Comparison of ENCODE assay signal across 8 cellular contexts in genomic region chr1:12600880-12601633, GRCh38. TPM values are rescaled to one million over a fixed set of nuclear protein-coding genes. Genes with fewer than 3 reads are reported as not detected.
DNase-seq lines count a peak whose midpoint lies in the region; TF ChIP-seq lines count a peak whose summit lies in the region.

No MANE protein-coding gene starts in this region.

- H3K4me3 ChIP-seq in foreskin fibroblast (ENCODE audit: low read depth in 1 of 2, low read length in 2 of 2), result no peak overlapping the region

- no TSS peak for BruUV-seq in Calu3 (replicated peaks; lab: Mats Ljungman, UMichigan)

- no peak overlapping the region for H3K4me3 Mint-ChIP-seq in Calu3 (ENCODE audit: low read depth, unreplicated experiment)

- peaks cover 62% of the 10 kb centered on the region for H3K4me1 Mint-ChIP-seq in Calu3 (ENCODE audit: low read depth, unreplicated experiment)

- peaks cover 93% of the 10 kb centered on the region for H3K36me3 Mint-ChIP-seq in Calu3 (ENCODE audit: insufficient read depth, unreplicated experiment)

- DNase-seq in Calu3 (peak; percentile 52), Kasumi-1 (lab: John Stamatoyannopoulos, UW) (peak; percentile 25 to 68), activated T-cell treated with anti-CD3 and anti-CD28 coated beads for 48 hours (ENCODE audit: low read depth) (peak; percentile 37), foreskin fibroblast (peak in 1 of 2 donors; percentile 42), NCI-H1417 treated with DMSO at 0.1 percent for 48 hours (lab: John Stamatoyannopoulos, UW) (no peak), NCI-H446 treated with DMSO at 0.1 percent for 48 hours (lab: John Stamatoyannopoulos, UW) (no peak), NCI-H2227 (lab: John Stamatoyannopoulos, UW; ENCODE audit: unreplicated experiment) (no peak)
- peak; percentile 28 to 30 for DNase-seq in stimulated activated CD4-positive, alpha-beta T cell treated with anti-CD3 and anti-CD28 coated beads, Interleukin-15, amount 100 ng/mL, for 1 hour (ENCODE audit: low read depth in 1 of 2, low spot score in 1 of 2)

- no peaks in the 10 kb centered on the region for H3K9me3 Mint-ChIP-seq in Calu3 (ENCODE audit: low read depth, unreplicated experiment)

- peak; percentile 36 for TF ChIP-seq CTCF in Calu3 (IDR thresholded peaks at IDR 0.05; ENCODE audit: unreplicated experiment)
- peak; percentile 24 for TF ChIP-seq CTCF in foreskin fibroblast (IDR thresholded peaks at IDR 0.05; ENCODE audit: low read depth, low read length)

- CTCF ChIA-PET in Calu3 (lab: Charles Lee), result interaction anchor here (1.7 kb wide), 1 partner anchor 18 kb away, joined by 12 read pairs; no protein-coding TSS in a partner anchor

- H3K27me3 Mint-ChIP-seq in Calu3 (ENCODE audit: unreplicated experiment), result no peaks in the 10 kb centered on the region

- intact Hi-C loops in Calu3 (cut with micrococcal nuclease; ENCODE audit: unreplicated experiment), result no loop called here

- peak overlapping the region; percentile 79 for H3K27ac Mint-ChIP-seq in Calu3 (ENCODE audit: unreplicated experiment)

RNA-seq across cellular contexts. Expression of gene DHRS3, which starts 17.0 kb away (rescaled TPM):
- total RNA-seq in Calu3 (2022), result 173 and 239 TPM in 2 replicates

RNA-seq across cellular contexts. Expression of gene AADACL4, which starts 42.8 kb away (rescaled TPM):
- total RNA-seq in Calu3 (2022), result not detected in 2 replicates

Comparison
In these comparisons a context has a peak if more than half of its experiments do, and no peak if none do; other contexts are left out.
1. DNase-seq: peak in Calu3 (single experiment), Kasumi-1 (2 of 2), activated T-cell treated with anti-CD3 and anti-CD28 coated beads for 48 hours (single experiment) and stimulated activated CD4-positive, alpha-beta T cell treated with anti-CD3 and anti-CD28 coated beads, Interleukin-15, amount 100 ng/mL, for 1 hour (2 of 2); none in NCI-H1417 treated with DMSO at 0.1 percent for 48 hours (single experiment), NCI-H446 treated with DMSO at 0.1 percent for 48 hours (single experiment) and NCI-H2227 (single experiment).